In the genomic region with DNA sequence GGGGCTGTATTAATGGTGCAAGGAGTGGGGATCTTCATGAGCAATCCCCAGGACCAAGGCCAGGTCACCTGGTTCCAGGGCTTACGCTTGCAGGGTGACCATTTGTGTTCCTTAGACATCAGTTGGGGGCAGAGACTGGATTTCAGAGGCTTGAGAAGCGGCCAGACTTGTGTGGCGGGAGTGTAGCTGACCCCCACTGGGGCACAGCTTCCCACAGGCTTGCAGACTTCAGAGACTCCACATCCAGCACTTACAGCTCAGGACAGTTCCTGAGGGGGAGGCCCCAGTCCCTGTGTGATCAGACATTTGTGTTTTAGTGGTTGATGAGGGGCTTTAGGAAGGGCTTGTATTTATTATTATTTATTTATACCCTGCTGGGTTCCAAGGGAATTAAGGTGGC, we compare ENCODE assay signal across 18 cellular contexts. TPM values are rescaled to one million over a fixed set of nuclear protein-coding genes. Genes with fewer than 3 reads are reported as not detected.
DNase-seq lines count a peak whose midpoint lies in the region; ATAC-seq and TF ChIP-seq lines count a peak whose summit lies in the region.
"Had no signal": no experiment of that assay in that cellular context is flagged by ENCODE, and none has a peak within 500 bp of the region (broad histone marks: within the 10 kb centered on the region; RNA-seq: fewer than 3 reads in every experiment).

No MANE protein-coding gene starts in this region.

- no peaks in the 10 kb centered on the region for H3K9me3 Mint-ChIP-seq in central memory CD8-positive, alpha-beta T cell
- no peaks in the 10 kb centered on the region for H3K9me3 Mint-ChIP-seq in mesothelial cell of epicardium
- H3K9me3 Mint-ChIP-seq: activated CD4-positive, alpha-beta T cell treated with anti-CD3 and anti-CD28 coated beads, Interleukin-2, amount 10 ng/mL, durations not matched to agents 7 days and 5 days; dendritic cell treated with granulocyte-macrophage colony-stimulating factor and Interleukin-4, amounts not matched to agents 40 ng/mL and 50 ng/mL, for 4 days; memory B cell had no signal

- peak in 3 of 4 donors; percentile 9 to 21 (median 14) for ATAC-seq in heart left ventricle
- ATAC-seq in central memory CD8-positive, alpha-beta T cell (replicated peaks; ENCODE audit: extremely low read depth, poor library complexity, severe bottlenecking), result no peak
- ATAC-seq in lower lobe of right lung, result peak in 1 of 2 donors; percentile 30
- peak; percentile 3 for ATAC-seq in upper lobe of right lung
- no peak for ATAC-seq in GM18511 (IDR thresholded peaks at IDR 0.05; ENCODE audit: unreplicated experiment)
- ATAC-seq: A549 had no signal

- 13 to 58% (median 45%) methylated on average over 2 to 3 of the region's 3 CpGs for WGBS in heart left ventricle, 4 donors

- no peak overlapping the region for H3K4me3 Mint-ChIP-seq in central memory CD8-positive, alpha-beta T cell
- no peak overlapping the region for H3K4me3 Mint-ChIP-seq in mesothelial cell of epicardium
- H3K4me3 Mint-ChIP-seq: activated CD4-positive, alpha-beta T cell treated with anti-CD3 and anti-CD28 coated beads, Interleukin-2, amount 10 ng/mL, durations not matched to agents 7 days and 5 days; dendritic cell treated with granulocyte-macrophage colony-stimulating factor and Interleukin-4, amounts not matched to agents 40 ng/mL and 50 ng/mL, for 4 days; memory B cell had no signal

- intact Hi-C loops in heart left ventricle (cut with DNase I) (loop anchor here in 1 of 10 donors (10.0 kb wide), 1 partner anchor 108 kb away; no protein-coding TSS in a partner anchor), lower lobe of right lung (cut with DNase I) (no loop called here), upper lobe of right lung (cut with DNase I) (no loop called here)

- H3K4me1 Mint-ChIP-seq in central memory CD8-positive, alpha-beta T cell, result peaks cover 42% of the 10 kb centered on the region
- peaks cover 31% of the 10 kb centered on the region for H3K4me1 Mint-ChIP-seq in mesothelial cell of epicardium

- TF ChIP-seq CTCF in heart left ventricle (IDR thresholded peaks at IDR 0.05) (no peak), right atrium auricular region (IDR thresholded peaks at IDR 0.05) (no peak), lower lobe of right lung (IDR thresholded peaks at IDR 0.05) (no peak), upper lobe of right lung (IDR thresholded peaks at IDR 0.05) (no peak), mesothelial cell of epicardium (IDR thresholded peaks at IDR 0.05; ENCODE audit: unreplicated experiment) (no peak)

- H3K4me1 ChIP-seq in heart left ventricle, result peaks cover 0 to 55% (median 28%) of the 10 kb centered on the region in 12 donors
- peaks cover 0 to 23% of the 10 kb centered on the region in 2 donors for H3K4me1 ChIP-seq in right atrium auricular region
- H3K4me1 ChIP-seq in lower lobe of right lung, result peaks cover 37% of the 10 kb centered on the region
- H3K4me1 ChIP-seq in upper lobe of right lung, result peaks cover 25% of the 10 kb centered on the region
- H3K4me1 ChIP-seq: HAP-1 had no signal

- H3K4me3 ChIP-seq in heart left ventricle, result peak overlapping the region in 2 of 12 donors; percentile 4
- H3K4me3 ChIP-seq in right atrium auricular region, result no peak overlapping the region
- no peak overlapping the region for H3K4me3 ChIP-seq in lower lobe of right lung
- no peak overlapping the region for H3K4me3 ChIP-seq in upper lobe of right lung
- H3K4me3 ChIP-seq: A549, HAP-1, skin epidermis, transverse colon had no signal

- no peaks in the 10 kb centered on the region for H3K27me3 ChIP-seq in heart left ventricle
- no peaks in the 10 kb centered on the region for H3K27me3 ChIP-seq in right atrium auricular region
- H3K27me3 ChIP-seq in lower lobe of right lung (ENCODE audit: low read depth), result no peaks in the 10 kb centered on the region
- no peaks in the 10 kb centered on the region for H3K27me3 ChIP-seq in upper lobe of right lung
- H3K27me3 ChIP-seq: transverse colon had no signal

- H3K27ac ChIP-seq in heart left ventricle (peak overlapping the region in 10 of 12 donors; percentile 42 to 86 (median 62)), right atrium auricular region (peak overlapping the region in 1 of 2 donors; percentile 79), lower lobe of right lung (peak overlapping the region; percentile 53), upper lobe of right lung (no peak overlapping the region)
- H3K27ac ChIP-seq: A549 had no signal

- H3K9me3 ChIP-seq in heart left ventricle (no peaks in the 10 kb centered on the region), right atrium auricular region (no peaks in the 10 kb centered on the region), lower lobe of right lung (no peaks in the 10 kb centered on the region), upper lobe of right lung (no peaks in the 10 kb centered on the region)
- H3K9me3 ChIP-seq: A549, HAP-1, transverse colon had no signal

- H3K27ac Mint-ChIP-seq in central memory CD8-positive, alpha-beta T cell (ENCODE audit: low read depth), result peak overlapping the region; percentile 7
- H3K27ac Mint-ChIP-seq in mesothelial cell of epicardium, result no peak overlapping the region
- H3K27ac Mint-ChIP-seq: dendritic cell treated with granulocyte-macrophage colony-stimulating factor and Interleukin-4, amounts not matched to agents 40 ng/mL and 50 ng/mL, for 4 days; memory B cell had no signal

- H3K27me3 Mint-ChIP-seq in central memory CD8-positive, alpha-beta T cell, result no peaks in the 10 kb centered on the region
- H3K27me3 Mint-ChIP-seq in mesothelial cell of epicardium (ENCODE audit: low read depth), result no peaks in the 10 kb centered on the region
- H3K27me3 Mint-ChIP-seq: activated CD4-positive, alpha-beta T cell treated with anti-CD3 and anti-CD28 coated beads, Interleukin-2, amount 10 ng/mL, durations not matched to agents 7 days and 5 days; dendritic cell treated with granulocyte-macrophage colony-stimulating factor and Interleukin-4, amounts not matched to agents 40 ng/mL and 50 ng/mL, for 4 days; memory B cell had no signal

- H3K36me3 ChIP-seq in heart left ventricle (peaks cover 0 to 3% (median 0%) of the 10 kb centered on the region in 9 donors), right atrium auricular region (no peaks in the 10 kb centered on the region), lower lobe of right lung (peaks cover 9% of the 10 kb centered on the region), upper lobe of right lung (peaks cover 2% of the 10 kb centered on the region)
- H3K36me3 ChIP-seq: transverse colon had no signal

- DNase-seq in heart left ventricle (no peak), right atrium auricular region (ENCODE audit: low spot score) (no peak), lower lobe of right lung (no peak), upper lobe of right lung (no peak), AG08395 (ENCODE audit: low spot score) (no peak), mesothelial cell of epicardium (ENCODE audit: low spot score in 2 of 2, unreplicated experiment in 2 of 2) (no peak)
- no peak for DNase-seq in central memory CD8-positive, alpha-beta T cell (ENCODE audit: low spot score in 2 of 2)
- DNase-seq: activated CD4-positive, alpha-beta T cell treated with anti-CD3 and anti-CD28 coated beads, Interleukin-2, amount 10 ng/mL, durations not matched to agents 7 days and 5 days; activated gamma-delta T cell treated with Interleukin-2 at 50 U/mL for 16 hours; NCI-H1694; T-helper 1 cell had no signal

- peaks cover 9% of the 10 kb centered on the region for H3K36me3 Mint-ChIP-seq in central memory CD8-positive, alpha-beta T cell (ENCODE audit: insufficient read depth)
- H3K36me3 Mint-ChIP-seq in mesothelial cell of epicardium, result no peaks in the 10 kb centered on the region

- no peak for TF ChIP-seq POLR2A in heart left ventricle (IDR thresholded peaks at IDR 0.05)

RNA-seq across cellular contexts. Expression of a gene that starts 15.3 kb away (rescaled TPM):
- total RNA-seq in heart left ventricle, result 10 to 100 TPM; 16.9 to 34.5 (median 19.1) TPM
- 10 to 100 TPM; 16.5 TPM for polyA plus RNA-seq in heart left ventricle
- 10 to 100 TPM; 15.8 to 22.0 TPM for total RNA-seq in right atrium auricular region
- total RNA-seq in lower lobe of right lung, result 34.3 TPM
- total RNA-seq in upper lobe of right lung, result 31.2 TPM
- 45.9 to 52.7 TPM (median 49.7 TPM) in 3 replicates for total RNA-seq in mesothelial cell of epicardium

RNA-seq across cellular contexts. Expression of a gene that starts 17.5 kb away (rescaled TPM):
- total RNA-seq in heart left ventricle (1 to 10 TPM in 8 of 9 donors, under 1 TPM in 1; 0.50 to 5.1 (median 1.9) TPM), right atrium auricular region (under 1 TPM; 0.41 to 0.90 TPM), lower lobe of right lung (1.6 TPM), upper lobe of right lung (0.55 TPM), mesothelial cell of epicardium (0.58 to 0.72 TPM (median 0.60 TPM) in 3 replicates)
- polyA plus RNA-seq in heart left ventricle, result 1 to 10 TPM in 1 of 2 donors, under 1 TPM in 1; 0.53 to 1.9 TPM

RNA-seq across cellular contexts. Expression of a gene that starts 24.1 kb away (rescaled TPM):
- total RNA-seq in heart left ventricle (10 to 100 TPM; 63.4 to 90.3 (median 75.3) TPM), right atrium auricular region (100 to 1,000 TPM in 1 of 2 donors, 10 to 100 TPM in 1; 84.0 to 103 TPM), lower lobe of right lung (103 TPM), upper lobe of right lung (100 TPM), mesothelial cell of epicardium (107 to 112 TPM (median 111 TPM) in 3 replicates)
- 100 to 1,000 TPM in 1 of 2 donors, 10 to 100 TPM in 1; 64.5 to 132 TPM for polyA plus RNA-seq in heart left ventricle

RNA-seq across cellular contexts. Expression of a gene that starts 24.2 kb away (rescaled TPM):
- total RNA-seq in heart left ventricle (10 to 100 TPM in 8 of 9 donors, 1 to 10 TPM in 1; 9.5 to 20.6 (median 13.5) TPM), right atrium auricular region (10 to 100 TPM; 13.5 to 13.9 TPM), lower lobe of right lung (26.1 TPM), upper lobe of right lung (28.5 TPM), mesothelial cell of epicardium (39.5 to 43.4 TPM (median 41.3 TPM) in 3 replicates)
- polyA plus RNA-seq in heart left ventricle, result 10 to 100 TPM; 11.6 to 52.9 TPM

RNA-seq across cellular contexts. Expression of a gene that starts 37.3 kb away (rescaled TPM):
- 1 to 10 TPM in 8 of 9 donors, under 1 TPM in 1; 0.61 to 4.1 (median 2.6) TPM for total RNA-seq in heart left ventricle
- polyA plus RNA-seq in heart left ventricle, result 1 to 10 TPM; 3.2 to 8.1 TPM
- 1 to 10 TPM in 1 of 2 donors, not detected in 1; 1.3 TPM for total RNA-seq in right atrium auricular region
- total RNA-seq in lower lobe of right lung, result 0.53 TPM
- 0.23 TPM for total RNA-seq in upper lobe of right lung
- 3.5 to 4.7 TPM (median 4.1 TPM) in 3 replicates for total RNA-seq in mesothelial cell of epicardium
- total RNA-seq: activated CD4-positive, alpha-beta T cell treated with anti-CD3 and anti-CD28 coated beads, Interleukin-2, amount 10 ng/mL, durations not matched to agents 7 days and 5 days had no signal

Comparison
In these comparisons a context has a peak if more than half of its experiments do, and no peak if none do; other contexts are left out.
1. ATAC-seq: peak in heart left ventricle (3 of 4) and upper lobe of right lung (single experiment); none in central memory CD8-positive, alpha-beta T cell (single experiment) and GM18511 (single experiment).